In the genomic region with DNA sequence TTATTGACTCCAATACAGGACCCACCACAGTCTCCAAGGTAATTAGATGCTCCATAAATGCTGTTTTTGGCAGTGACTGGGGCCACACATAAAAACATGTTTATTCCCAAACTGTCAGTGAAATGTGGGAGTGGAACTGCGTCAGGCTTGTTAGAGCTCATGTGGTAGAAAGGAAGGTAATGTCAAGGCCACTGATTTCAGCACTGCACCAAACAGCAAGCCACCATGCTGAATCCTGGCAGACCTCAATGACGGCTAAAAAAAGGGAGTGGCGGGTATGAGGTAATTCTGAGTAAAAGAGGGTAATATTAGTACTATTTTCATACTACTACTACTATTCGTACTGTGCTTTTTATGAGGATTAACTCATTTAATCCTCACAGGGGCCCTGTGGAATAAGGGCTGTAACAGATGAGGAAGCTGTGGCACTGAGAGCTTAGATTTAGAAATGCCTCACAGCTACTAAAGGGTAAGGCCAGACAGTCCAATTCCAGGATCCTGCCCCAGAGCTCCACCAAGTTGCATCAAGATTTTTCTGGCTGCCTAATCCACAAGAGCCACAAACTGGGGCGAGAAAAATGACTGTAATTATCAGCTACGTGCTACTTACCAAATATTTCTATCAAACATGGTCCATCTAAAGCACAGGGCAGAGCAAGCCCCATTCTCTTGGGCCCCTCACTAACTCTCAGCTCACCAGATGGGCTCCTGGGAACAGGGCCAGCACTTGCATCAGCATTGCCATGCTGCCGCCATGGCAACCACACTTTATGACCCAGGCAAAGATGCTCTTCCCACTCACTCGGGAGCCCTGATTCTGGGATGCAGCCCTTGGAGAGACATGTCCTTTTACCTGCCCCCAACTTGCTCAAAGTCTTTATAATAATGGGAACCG, we compare ENCODE assay signal across 12 cellular contexts.
DNase-seq lines count a peak whose midpoint lies in the region; TF ChIP-seq lines count a peak whose summit lies in the region.
"Had no signal": no experiment of that assay in that cellular context is flagged by ENCODE, and none has a peak within 500 bp of the region (broad histone marks: within the 10 kb centered on the region; RNA-seq: fewer than 3 reads in every experiment).

No MANE protein-coding gene starts in this region.

- H3K4me2 ChIP-seq in trophoblast cell (ENCODE audit: low read length) = no peak overlapping the region

- H3K27ac ChIP-seq in breast epithelium (peak overlapping the region in 1 of 2 donors; percentile 43), SJCRH30 (no peak overlapping the region), vagina (peak overlapping the region; percentile 37), trophoblast cell (ENCODE audit: low read depth, low read length) (no peak overlapping the region)
- H3K27ac ChIP-seq: foreskin keratinocyte, pancreas had no signal

- H3K18ac ChIP-seq in trophoblast cell (ENCODE audit: low read length) = no peak overlapping the region

- no peaks in the 10 kb centered on the region for H3K36me3 Mint-ChIP-seq in MCF 10A (ENCODE audit: insufficient read depth, unreplicated experiment)

- no peaks in the 10 kb centered on the region for H3K9me3 Mint-ChIP-seq in MCF 10A (ENCODE audit: unreplicated experiment)

- H2BK5ac ChIP-seq in trophoblast cell (ENCODE audit: low read depth, low read length, poor library complexity) = no peak overlapping the region

- no peaks in the 10 kb centered on the region for H3K79me2 ChIP-seq in trophoblast cell (ENCODE audit: control insufficient read depth, insufficient read depth, low read length, poor library complexity)

- BruUV-seq in MCF 10A (replicated peaks; lab: Mats Ljungman, UMichigan) = no TSS peak

- H2AK5ac ChIP-seq in trophoblast cell (ENCODE audit: low read length) = no peak overlapping the region

- H2BK120ac ChIP-seq in trophoblast cell (ENCODE audit: insufficient read depth, low read length, poor library complexity) = no peak overlapping the region

- no peak overlapping the region for H4K8ac ChIP-seq in trophoblast cell (ENCODE audit: low read depth, low read length)

- H2BK12ac ChIP-seq in trophoblast cell (ENCODE audit: low read length) = no peak overlapping the region

- H3K27me3 Mint-ChIP-seq in MCF 10A (ENCODE audit: insufficient read depth, unreplicated experiment) = no peaks in the 10 kb centered on the region
- H3K27me3 Mint-ChIP-seq: B cell had no signal

- DNase-seq in MCF 10A (ENCODE audit: unreplicated experiment) (peak; percentile 23), breast epithelium (ENCODE audit: low spot score in 2 of 2) (no peak), SJCRH30 (peak; percentile 39 to 60), head of caudate nucleus (peak in 34 of 42 donors; percentile 25 to 75 (median 61)), vagina (ENCODE audit: extremely low spot score in 2 of 2) (no peak), NCI-H510A treated with DMSO at 0.1 percent for 48 hours (lab: John Stamatoyannopoulos, UW) (no peak), inferior parietal cortex (ENCODE audit: extremely low spot score) (no peak), trophoblast cell (no peak)
- DNase-seq: activated T-cell treated with anti-CD3 and anti-CD28 coated beads for 4 hours, foreskin keratinocyte had no signal

- intact Hi-C loops in MCF 10A (cut with micrococcal nuclease) = no loop called here
- intact Hi-C loops in breast epithelium (cut with DNase I; ENCODE audit: low total_unique reads) = no loop called here
- intact Hi-C loops in head of caudate nucleus (cut with DNase I) = no loop called here
- intact Hi-C loops in vagina (cut with DNase I) = no loop called here

- TF ChIP-seq CTCF in MCF 10A (IDR thresholded peaks at IDR 0.05; ENCODE audit: unreplicated experiment) (no peak), breast epithelium (IDR thresholded peaks at IDR 0.05) (no peak), vagina (IDR thresholded peaks at IDR 0.05) (no peak)

- no peak overlapping the region for H3K14ac ChIP-seq in trophoblast cell (ENCODE audit: low read length)

- no peak overlapping the region for H3K4me3 Mint-ChIP-seq in MCF 10A (ENCODE audit: unreplicated experiment)
- H3K4me3 Mint-ChIP-seq: B cell had no signal

- no peaks in the 10 kb centered on the region for H3K36me3 ChIP-seq in breast epithelium
- peaks cover 3% of the 10 kb centered on the region; the same call in 1 of the 2 replicates for H3K36me3 ChIP-seq in SJCRH30
- no peaks in the 10 kb centered on the region for H3K36me3 ChIP-seq in vagina
- no peaks in the 10 kb centered on the region for H3K36me3 ChIP-seq in trophoblast cell (ENCODE audit: control insufficient read depth in 1 of 2, insufficient read depth in 2 of 2, low read length in 2 of 2)
- H3K36me3 ChIP-seq: pancreas had no signal

- no peak overlapping the region for H4K91ac ChIP-seq in trophoblast cell (ENCODE audit: low read depth, low read length)

- H3K4me1 ChIP-seq in breast epithelium = no peaks in the 10 kb centered on the region
- peaks cover 12% of the 10 kb centered on the region; the same call in 1 of the 2 replicates for H3K4me1 ChIP-seq in SJCRH30
- H3K4me1 ChIP-seq in vagina = peaks cover 28% of the 10 kb centered on the region
- H3K4me1 ChIP-seq in trophoblast cell (ENCODE audit: control insufficient read depth in 1 of 2, insufficient read depth in 2 of 2, low read length in 2 of 2) = peaks cover 5 to 7% of the 10 kb centered on the region in 2 experiments
- H3K4me1 ChIP-seq: pancreas had no signal

- TF ChIP-seq POLR2A in breast epithelium (IDR thresholded peaks at IDR 0.05) = no peak
- no peak for TF ChIP-seq POLR2A in vagina (IDR thresholded peaks at IDR 0.05)

- H4K12ac ChIP-seq in trophoblast cell (ENCODE audit: low read depth, low read length) = no peak overlapping the region

- no peak overlapping the region for H2AFZ ChIP-seq in trophoblast cell (ENCODE audit: insufficient read depth, low read length, poor library complexity)

- H3K27me3 ChIP-seq in breast epithelium (no peaks in the 10 kb centered on the region), SJCRH30 (no peaks in the 10 kb centered on the region), vagina (no peaks in the 10 kb centered on the region), trophoblast cell (ENCODE audit: insufficient read depth, low read length) (no peaks in the 10 kb centered on the region)
- H3K27me3 ChIP-seq: foreskin keratinocyte, pancreas had no signal

- CTCF ChIA-PET in MCF 10A (lab: Yijun Ruan, JAX) = interaction anchor here (0.6 to 2.9 kb wide), 4 partner anchors 12 to 299 kb away, joined by 3 to 17 read pairs (median 4); no protein-coding TSS in a partner anchor

- H3K4me1 Mint-ChIP-seq in MCF 10A (ENCODE audit: insufficient read depth, unreplicated experiment) = peaks cover 14% of the 10 kb centered on the region
- H3K4me1 Mint-ChIP-seq: B cell had no signal

- peaks cover 4% of the 10 kb centered on the region for H3K79me1 ChIP-seq in trophoblast cell (ENCODE audit: low read length)

- no CpG with 5 or more reads among the region's 9 CpGs for WGBS in trophoblast cell (ENCODE audit: extremely low coverage, insufficient coverage, insufficient read length)

- no peak overlapping the region for H3K27ac Mint-ChIP-seq in MCF 10A (ENCODE audit: low read depth, unreplicated experiment)
- H3K27ac Mint-ChIP-seq: B cell had no signal

- no peak overlapping the region for H3K9ac ChIP-seq in trophoblast cell (ENCODE audit: low read length)

- no peak overlapping the region for H3K4me3 ChIP-seq in breast epithelium
- no peak overlapping the region for H3K4me3 ChIP-seq in SJCRH30
- no peak overlapping the region for H3K4me3 ChIP-seq in vagina
- H3K4me3 ChIP-seq in trophoblast cell (ENCODE audit: low read depth, low read length) = no peak overlapping the region
- H3K4me3 ChIP-seq: pancreas had no signal

- POLR2A ChIA-PET in MCF 10A (lab: Yijun Ruan, JAX) = no interaction called here

- no peak overlapping the region for H3K23ac ChIP-seq in trophoblast cell (ENCODE audit: low read length)

- H3K9me3 ChIP-seq in breast epithelium = no peaks in the 10 kb centered on the region
- H3K9me3 ChIP-seq in SJCRH30 (replicated peaks) = no peaks in the 10 kb centered on the region
- H3K9me3 ChIP-seq in vagina = no peaks in the 10 kb centered on the region
- no peaks in the 10 kb centered on the region for H3K9me3 ChIP-seq in trophoblast cell (ENCODE audit: insufficient read depth, low read depth, low read length)
- H3K9me3 ChIP-seq: pancreas had no signal

- H3K4ac ChIP-seq in trophoblast cell (ENCODE audit: low read depth, low read length) = no peak overlapping the region

Comparison
In these comparisons a context has a peak if more than half of its experiments do, and no peak if none do; other contexts are left out.
1. DNase-seq: peak in MCF 10A (single experiment), SJCRH30 (2 of 2) and head of caudate nucleus (34 of 42); none in breast epithelium (0 of 2), vagina (0 of 2), NCI-H510A treated with DMSO at 0.1 percent for 48 hours (single experiment), inferior parietal cortex (single experiment) and trophoblast cell (0 of 2).